In the genomic region with DNA sequence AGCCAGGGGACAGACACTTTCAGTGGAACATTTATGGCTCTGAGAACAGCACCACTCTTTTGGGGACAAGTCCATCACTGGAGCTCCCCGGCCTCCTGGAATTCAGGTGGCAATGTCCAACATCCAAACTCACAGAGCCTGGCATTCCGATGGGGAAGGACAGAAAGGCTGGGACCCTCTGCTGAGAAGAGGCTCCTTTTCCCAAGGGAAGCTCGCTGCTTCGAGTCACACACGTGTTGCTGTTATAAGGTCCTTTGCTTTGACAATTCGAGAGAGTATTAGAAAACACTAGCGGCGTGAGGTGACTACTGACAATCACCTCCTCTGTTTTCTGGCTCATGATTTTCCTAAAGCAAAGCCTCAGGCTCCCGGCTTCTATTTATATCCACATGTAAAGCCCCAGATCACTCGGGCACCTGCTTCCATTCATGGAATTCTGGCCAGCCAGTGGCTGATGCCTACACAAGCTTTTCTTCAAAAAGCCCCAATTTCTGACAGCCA, we compare ENCODE assay signal across 21 cellular contexts.
A peak's percentile ranks its signal among the peaks of the same experiment; 100 is the strongest.
DNase-seq lines count a peak whose midpoint lies in the region; ATAC-seq and TF ChIP-seq lines count a peak whose summit lies in the region.
"Had no signal": no experiment of that assay in that cellular context is flagged by ENCODE, and none has a peak within 500 bp of the region (broad histone marks: within the 10 kb centered on the region; RNA-seq: fewer than 3 reads in every experiment).

No MANE protein-coding gene starts in this region.

- TF ChIP-seq POLR2A in heart left ventricle (IDR thresholded peaks at IDR 0.05) = no peak

- no peaks in the 10 kb centered on the region for H3K9me3 ChIP-seq in heart left ventricle
- H3K9me3 ChIP-seq: BLaER1, upper lobe of left lung had no signal

- peak in 1 of 4 donors; percentile 37 for ATAC-seq in heart left ventricle
- ATAC-seq: activated T-cell treated with anti-CD3 and anti-CD28 coated beads, Interleukin-2, amount 50 U/mL, for 4 hours had no signal

- DNase-seq in cerebellar cortex (ENCODE audit: low spot score) (peak; percentile 31), heart left ventricle (peak in 1 of 5 donors; percentile 36), posterior vena cava (ENCODE audit: low spot score) (peak; percentile 48), substantia nigra (lab: John Stamatoyannopoulos, UW) (peak in 1 of 49 donors; percentile 45), NCI-H82 treated with DMSO at 0.1 percent for 48 hours (lab: John Stamatoyannopoulos, UW; ENCODE audit: unreplicated experiment) (no peak), GOT3 (lab: John Stamatoyannopoulos, UW) (no peak)
- no peak for DNase-seq in stimulated activated CD8-positive, alpha-beta memory T cell treated with anti-CD3 and anti-CD28 coated beads, Interleukin-4, amount 100 ng/mL, for 48 hours
- DNase-seq: activated CD4-positive, alpha-beta T cell treated with anti-CD3 and anti-CD28 coated beads for 4 hours; activated T-cell treated with anti-CD3 and anti-CD28 coated beads, Interleukin-2, amount 50 U/mL, for 4 hours; effector memory CD4-positive, alpha-beta T cell; MM.1S; NCI-H1436; NCI-H2081 treated with DMSO at 0.1 percent for 48 hours; SHP77; stimulated activated CD4-positive, alpha-beta T cell treated with anti-CD3 and anti-CD28 coated beads, Interleukin-2, amount 100 ng/mL, for 24 hours; upper lobe of left lung had no signal

- H3K4me1 ChIP-seq in heart left ventricle = peaks cover 0 to 73% (median 29%) of the 10 kb centered on the region in 12 donors
- H3K4me1 ChIP-seq: neural progenitor cell had no signal

- peak overlapping the region in 8 of 12 donors; percentile 3 to 81 (median 60) for H3K27ac ChIP-seq in heart left ventricle
- H3K27ac ChIP-seq in substantia nigra (ENCODE audit: low read depth, low read length, poor library complexity, severe bottlenecking) = peak overlapping the region; percentile 11
- H3K27ac ChIP-seq: BLaER1, HL-60, KMS-11, neural progenitor cell, upper lobe of left lung had no signal

- WGBS in heart left ventricle, 4 donors = 49 to 64% (median 59%) methylated on average over 10 of the region's 10 CpGs

- no peak for TF ChIP-seq CTCF in heart left ventricle (IDR thresholded peaks at IDR 0.05)

- H3K4me3 ChIP-seq in heart left ventricle = no peak overlapping the region
- H3K4me3 ChIP-seq: BLaER1, neural progenitor cell, smooth muscle cell, upper lobe of left lung had no signal

- peaks cover 0 to 35% (median 19%) of the 10 kb centered on the region in 9 donors for H3K36me3 ChIP-seq in heart left ventricle
- H3K36me3 ChIP-seq: neural progenitor cell had no signal

- no peaks in the 10 kb centered on the region for H3K27me3 ChIP-seq in heart left ventricle
- H3K27me3 ChIP-seq: BLaER1, neural progenitor cell, upper lobe of left lung had no signal

- intact Hi-C loops in heart left ventricle (cut with DNase I) = no loop called here
- intact Hi-C loops in posterior vena cava (cut with DNase I) = no loop called here

Comparison
In these comparisons a context has a peak if more than half of its experiments do, and no peak if none do; other contexts are left out.
1. DNase-seq: peak in cerebellar cortex (single experiment) and posterior vena cava (single experiment); none in stimulated activated CD8-positive, alpha-beta memory T cell treated with anti-CD3 and anti-CD28 coated beads, Interleukin-4, amount 100 ng/mL, for 48 hours (single experiment), NCI-H82 treated with DMSO at 0.1 percent for 48 hours (single experiment) and GOT3 (single experiment).